Comparison of ENCODE assay signal across 33 cellular contexts in genomic region chr7:149750122-149750845, GRCh38. TPM values are rescaled to one million over a fixed set of nuclear protein-coding genes. Genes with fewer than 3 reads are reported as not detected.
"Had no signal": no experiment of that assay in that cellular context is flagged by ENCODE, and none has a peak within 500 bp of the region (broad histone marks: within the 10 kb centered on the region; RNA-seq: fewer than 3 reads in every experiment).

No MANE protein-coding gene starts in this region.

- DNase-seq: cerebellar nuclear complex; cortex of kidney; effector memory CD8-positive, alpha-beta T cell; erythroblast; esophagus squamous epithelium; foreskin melanocyte; glutamatergic neuron; heart right ventricle; hippocampal formation; left cardiac atrium; left lung; mesenchymal stem cell; midbrain; naive thymus-derived CD8-positive, alpha-beta T cell; sigmoid colon; small intestine; stimulated activated CD4-positive, alpha-beta T cell treated with anti-CD3 and anti-CD28 coated beads, Interleukin-12 subunit alpha, Interleukin-12 subunit beta, amount 100 ng/mL, for 4 hours; stimulated activated CD4-positive, alpha-beta T cell treated with anti-CD3 and anti-CD28 coated beads, Interleukin-1b, Interleukin-23, amount 100 ng/mL, for 48 hours; stimulated activated CD4-positive, alpha-beta T cell treated with anti-CD3 and anti-CD28 coated beads, Interleukin-4, amount 100 ng/mL, for 24 hours; stimulated activated naive CD8-positive, alpha-beta T cell treated with anti-CD3 and anti-CD28 coated beads, Interleukin-15, Interleukin-2, amounts not matched to agents 100 U/mL and 50 U/mL, for 24 hours; substantia nigra; upper lobe of left lung had no signal

- H3K4me3 Mint-ChIP-seq: effector memory CD8-positive, alpha-beta T cell; naive thymus-derived CD8-positive, alpha-beta T cell; stimulated activated effector memory CD8-positive, alpha-beta T cell treated with anti-CD3 and anti-CD28 coated beads, Interleukin-12 subunit alpha, Interleukin-12 subunit beta, amount 100 ng/mL, for 72 hours had no signal

- H3K4me1 ChIP-seq: heart right ventricle, left lung, parathyroid adenoma, right atrium auricular region, sigmoid colon, tibial nerve had no signal

- H3K27ac ChIP-seq: esophagus squamous epithelium, heart right ventricle, left lung, neutrophil, parathyroid adenoma, right atrium auricular region, sigmoid colon, thoracic aorta, tibial nerve, upper lobe of left lung had no signal

- FAIRE-seq: endometrium, islet of Langerhans, small intestine, urothelium cell line had no signal

- H3K4me1 Mint-ChIP-seq: stimulated activated effector memory CD8-positive, alpha-beta T cell treated with anti-CD3 and anti-CD28 coated beads, Interleukin-12 subunit alpha, Interleukin-12 subunit beta, amount 100 ng/mL, for 72 hours had no signal

- H3K4me3 ChIP-seq: esophagus squamous epithelium, heart right ventricle, left lung, right atrium auricular region, sigmoid colon, thoracic aorta, tibial nerve, upper lobe of left lung had no signal

- H3K9me3 Mint-ChIP-seq: effector memory CD8-positive, alpha-beta T cell had no signal

- H3K36me3 ChIP-seq: esophagus squamous epithelium, heart right ventricle, left lung, neutrophil, right atrium auricular region, sigmoid colon, thoracic aorta, tibial nerve, upper lobe of left lung had no signal

- H3K9me3 ChIP-seq: esophagus squamous epithelium, left lung, neutrophil, right atrium auricular region, sigmoid colon, thoracic aorta, tibial nerve, upper lobe of left lung had no signal

- ATAC-seq: effector memory CD8-positive, alpha-beta T cell; left lung; naive thymus-derived CD8-positive, alpha-beta T cell; stimulated activated effector memory CD8-positive, alpha-beta T cell treated with anti-CD3 and anti-CD28 coated beads, Interleukin-12 subunit alpha, Interleukin-12 subunit beta, amount 100 ng/mL, for 72 hours; stimulated activated naive CD8-positive, alpha-beta T cell treated with anti-CD3 and anti-CD28 coated beads, Interleukin-15, Interleukin-2, amounts not matched to agents 100 U/mL and 50 U/mL, for 24 hours had no signal

- H3K36me3 Mint-ChIP-seq: stimulated activated effector memory CD8-positive, alpha-beta T cell treated with anti-CD3 and anti-CD28 coated beads, Interleukin-12 subunit alpha, Interleukin-12 subunit beta, amount 100 ng/mL, for 72 hours had no signal

- H3K27me3 ChIP-seq: heart right ventricle, left lung, neutrophil, right atrium auricular region, sigmoid colon, tibial nerve, upper lobe of left lung had no signal

- H3K27ac Mint-ChIP-seq: effector memory CD8-positive, alpha-beta T cell; progenitor cell of endocrine pancreas; stimulated activated effector memory CD8-positive, alpha-beta T cell treated with anti-CD3 and anti-CD28 coated beads, Interleukin-12 subunit alpha, Interleukin-12 subunit beta, amount 100 ng/mL, for 72 hours had no signal

RNA-seq across cellular contexts. Expression of gene ZNF467, which starts 23.1 kb away (rescaled TPM):
- total RNA-seq: kidney epithelial cell had no signal
